In the genomic region with DNA sequence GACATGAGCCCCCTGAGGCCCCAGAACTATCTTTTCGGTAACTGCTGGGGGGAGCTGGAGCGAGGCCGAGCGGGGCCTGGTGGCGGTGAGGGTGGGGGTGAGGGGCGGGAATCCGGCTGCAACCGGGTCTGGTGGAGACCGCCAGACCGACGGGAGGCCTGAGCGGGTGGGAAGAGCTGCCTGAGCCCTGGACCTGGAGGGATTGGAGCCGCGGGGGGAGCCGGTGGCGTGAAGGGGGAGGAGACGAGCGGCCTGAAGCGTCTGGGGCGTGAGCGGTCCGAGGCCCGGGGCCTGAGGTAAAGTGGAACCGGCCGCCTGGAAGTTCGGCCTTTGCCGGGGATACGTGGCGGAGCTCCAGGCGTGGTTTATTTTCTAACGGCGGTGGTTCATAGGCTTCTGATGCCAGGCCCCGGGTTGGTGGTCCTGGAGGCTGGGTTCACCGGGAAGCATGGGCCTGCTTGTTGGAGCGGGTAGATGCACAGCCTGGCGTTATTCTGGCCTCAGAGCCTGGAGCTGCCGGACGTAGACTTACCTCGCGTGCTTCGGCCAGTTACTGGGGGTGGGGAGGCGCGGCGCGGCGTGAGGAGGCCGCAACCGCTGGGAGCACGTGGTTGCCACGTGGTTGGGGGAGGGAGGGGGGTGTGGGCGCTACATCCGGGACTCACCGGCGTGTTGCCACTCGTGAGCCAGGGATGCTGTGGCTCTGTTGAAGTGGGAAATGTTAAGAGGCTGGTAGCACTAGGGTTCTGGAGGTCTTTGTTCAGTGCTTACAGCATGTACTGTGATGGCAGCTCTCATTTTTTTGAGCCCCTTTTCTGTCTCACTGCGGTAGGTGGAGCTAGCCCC, we compare ENCODE assay signal across 8 cellular contexts. TPM values are rescaled to one million over a fixed set of nuclear protein-coding genes. Genes with fewer than 3 reads are reported as not detected.
DNase-seq lines count a peak whose midpoint lies in the region; ATAC-seq and TF ChIP-seq lines count a peak whose summit lies in the region.

No MANE protein-coding gene starts in this region.

- H3K4me3 ChIP-seq in Panc1 (ENCODE audit: low read depth in 2 of 2, low read length in 2 of 2), result peak overlapping the region; percentile 93 to 96

- peaks cover 13 to 41% (median 14%) of the 10 kb centered on the region in 3 donors for H3K36me3 Mint-ChIP-seq in naive thymus-derived CD8-positive, alpha-beta T cell
- H3K36me3 Mint-ChIP-seq in stimulated activated naive B cell treated with anti-CD40 and anti-IgM and Interleukin-4, amounts not matched to agents 10 μg/mL and 1 μg/mL and 100 μg/mL, for 72 hours, result peaks cover 45 to 53% of the 10 kb centered on the region in 2 donors

- peak overlapping the region; percentile 98 to 100 (median 100) for H3K27ac Mint-ChIP-seq in naive thymus-derived CD8-positive, alpha-beta T cell
- peak overlapping the region; percentile 100 for H3K27ac Mint-ChIP-seq in stimulated activated naive B cell treated with anti-CD40 and anti-IgM and Interleukin-4, amounts not matched to agents 10 μg/mL and 1 μg/mL and 100 μg/mL, for 72 hours

- POLR2A ChIA-PET in Panc1 (lab: Charles Lee), result interaction anchor here (0.5 to 0.6 kb wide), 3 partner anchors 202 to 1125 kb away, joined by 3 read pairs; no protein-coding TSS in a partner anchor
- POLR2A ChIA-PET in naive thymus-derived CD8-positive, alpha-beta T cell (lab: Charles Lee), result interaction anchor here (0.5 to 2.6 kb wide), 18 partner anchors 11 to 1669 kb away, joined by 3 to 19 read pairs (median 3); a partner anchor contains a TSS

- BruUV-seq in Panc1 (replicated peaks; lab: Mats Ljungman, UMichigan), result no TSS peak

- in situ Hi-C loops in Panc1 (cut with HindIII; ENCODE audit: low pct_unique_long_range_greater_than_20kb, low sequenced_read_pairs), result no loop called here

- H3K27ac ChIP-seq in Panc1 (ENCODE audit: low read length), result peak overlapping the region; percentile 88

- no peak for TF ChIP-seq CTCF in Panc1 (IDR thresholded peaks at IDR 0.05)

- ATAC-seq in GM19351 (IDR thresholded peaks at IDR 0.05; ENCODE audit: unreplicated experiment) (peak; percentile 36), HG03521 (IDR thresholded peaks at IDR 0.05; ENCODE audit: unreplicated experiment) (peak; percentile 36), Panc1 (peak; percentile 74)
- peak; percentile 21 to 34 for ATAC-seq in naive thymus-derived CD8-positive, alpha-beta T cell
- ATAC-seq in stimulated activated naive B cell treated with anti-CD40 and anti-IgM and Interleukin-4, amounts not matched to agents 10 μg/mL and 1 μg/mL and 100 μg/mL, for 72 hours (replicated peaks), result peak; percentile 57 to 60

- peaks cover 0 to 7% (median 0%) of the 10 kb centered on the region in 5 donors for H3K27me3 Mint-ChIP-seq in naive thymus-derived CD8-positive, alpha-beta T cell
- H3K27me3 Mint-ChIP-seq in stimulated activated naive B cell treated with anti-CD40 and anti-IgM and Interleukin-4, amounts not matched to agents 10 μg/mL and 1 μg/mL and 100 μg/mL, for 72 hours, result peaks cover 0 to 4% of the 10 kb centered on the region in 2 donors

- DNase-seq in CD1c-positive myeloid dendritic cell (ENCODE audit: extremely low spot score), result peak; percentile 87
- DNase-seq in Panc1 (ENCODE audit: low read depth, low spot score), result peak; percentile 58
- peak; percentile 69 for DNase-seq in activated T-helper 1 cell treated with Interleukin-2 at 50 U/mL for 16 hours (ENCODE audit: low read depth)
- DNase-seq in fibroblast of gingiva (ENCODE audit: low read depth), result peak; percentile 78
- peak; percentile 70 to 89 (median 79) for DNase-seq in naive thymus-derived CD8-positive, alpha-beta T cell
- DNase-seq in stimulated activated naive B cell treated with anti-CD40 and anti-IgM and Interleukin-4, amounts not matched to agents 10 μg/mL and 1 μg/mL and 100 μg/mL, for 72 hours, result peak; percentile 68

- peaks cover 20% of the 10 kb centered on the region for H3K4me1 ChIP-seq in Panc1 (ENCODE audit: control insufficient read depth, insufficient read depth, low read length)

- peaks cover 0 to 5% (median 0%) of the 10 kb centered on the region in 9 donors for H3K9me3 Mint-ChIP-seq in naive thymus-derived CD8-positive, alpha-beta T cell
- H3K9me3 Mint-ChIP-seq in stimulated activated naive B cell treated with anti-CD40 and anti-IgM and Interleukin-4, amounts not matched to agents 10 μg/mL and 1 μg/mL and 100 μg/mL, for 72 hours, result no peaks in the 10 kb centered on the region

- intact Hi-C loops in Panc1 (cut with micrococcal nuclease; ENCODE audit: unreplicated experiment), result no loop called here

- no peaks in the 10 kb centered on the region for H3K27me3 ChIP-seq in Panc1 (ENCODE audit: control insufficient read depth, insufficient read depth, low read length)

- H3K36me3 ChIP-seq in Panc1 (ENCODE audit: control insufficient read depth, insufficient read depth, low read length), result peaks cover 40% of the 10 kb centered on the region

- no peaks in the 10 kb centered on the region for H3K9me3 ChIP-seq in Panc1 (ENCODE audit: control insufficient read depth, insufficient read depth, low read depth, low read length)

- CTCF ChIA-PET in Panc1 (lab: Charles Lee), result no interaction called here

- H3K4me1 Mint-ChIP-seq in naive thymus-derived CD8-positive, alpha-beta T cell, result peaks cover 30 to 63% (median 53%) of the 10 kb centered on the region in 4 donors
- peaks cover 26 to 62% of the 10 kb centered on the region in 2 donors for H3K4me1 Mint-ChIP-seq in stimulated activated naive B cell treated with anti-CD40 and anti-IgM and Interleukin-4, amounts not matched to agents 10 μg/mL and 1 μg/mL and 100 μg/mL, for 72 hours

- H3K4me3 Mint-ChIP-seq in naive thymus-derived CD8-positive, alpha-beta T cell, result peak overlapping the region; percentile 91 to 99 (median 98)
- H3K4me3 Mint-ChIP-seq in stimulated activated naive B cell treated with anti-CD40 and anti-IgM and Interleukin-4, amounts not matched to agents 10 μg/mL and 1 μg/mL and 100 μg/mL, for 72 hours, result peak overlapping the region; percentile 94 to 95

RNA-seq across cellular contexts. Expression of a gene that starts 0.5 kb away (rescaled TPM):
- 1,864 TPM for total RNA-seq in Panc1 (2021; ENCODE audit: unreplicated experiment)
- 1,117 TPM for polyA plus RNA-seq in Panc1 (2012; ENCODE audit: insufficient read length)
- 1,000 to 10,000 TPM; 1,231 to 1,305 TPM for total RNA-seq in naive thymus-derived CD8-positive, alpha-beta T cell
- polyA plus RNA-seq in naive thymus-derived CD8-positive, alpha-beta T cell, result 1,000 to 10,000 TPM in 2 of 3 donors, 100 to 1,000 TPM in 1; 960 to 1,086 (median 1,032) TPM

RNA-seq across cellular contexts. Expression of a gene that starts 31.3 kb away (rescaled TPM):
- 1.7 TPM for total RNA-seq in Panc1 (2021; ENCODE audit: unreplicated experiment)
- polyA plus RNA-seq in Panc1 (2012; ENCODE audit: insufficient read length), result 0.78 TPM
- under 1 TPM; 0.38 to 0.42 TPM for total RNA-seq in naive thymus-derived CD8-positive, alpha-beta T cell
- polyA plus RNA-seq in naive thymus-derived CD8-positive, alpha-beta T cell, result not detected

Comparison
In these comparisons a context has a peak if more than half of its experiments do, and no peak if none do; other contexts are left out.
1. Peak in every context shown above with its lines: DNase-seq, ATAC-seq, H3K4me3 ChIP-seq and H3K27ac ChIP-seq.